ENCODE assay signal across 15 cellular contexts in genomic region chr11:76510060-76511047, GRCh38.
DNase-seq lines count a peak whose midpoint lies in the region; ATAC-seq and TF ChIP-seq lines count a peak whose summit lies in the region.
"Had no signal": no experiment of that assay in that cellular context is flagged by ENCODE, and none has a peak within 500 bp of the region (broad histone marks: within the 10 kb centered on the region; RNA-seq: fewer than 3 reads in every experiment).

No MANE protein-coding gene starts in this region.

- TF ChIP-seq CTCF in AG04449 (IDR thresholded peaks at IDR 0.05; ENCODE audit: insufficient read depth, low read length, missing control alignments) (no peak), vagina (IDR thresholded peaks at IDR 0.05) (no peak)

- peak; percentile 47 for DNase-seq in AG04449 (ENCODE audit: low read depth, low spot score)
- DNase-seq in HK-2 (ENCODE audit: unreplicated experiment), result peak; percentile 2
- peak; percentile 32 for DNase-seq in cerebellum (ENCODE audit: low spot score)
- peak; percentile 68 for DNase-seq in islet precursor cell
- no peak for DNase-seq in vagina (ENCODE audit: extremely low spot score in 2 of 2)
- no peak for DNase-seq in T-helper 9 cell
- DNase-seq in COLO829 (ENCODE audit: low spot score), result no peak
- DNase-seq: caudate nucleus, DMS 273 treated with DMSO at 0.1 percent for 48 hours, hypothalamus, NCI-H2029, ovary had no signal

- no peak overlapping the region for H3K27ac ChIP-seq in vagina
- H3K27ac ChIP-seq: epithelial cell of prostate, ovary, thoracic aorta had no signal

- CTCF ChIA-PET in AG04449 (lab: Yijun Ruan, JAX), result interaction anchor here (0.9 to 4.8 kb wide), 4 partner anchors 56 to 302 kb away, joined by 4 to 57 read pairs (median 5); no protein-coding TSS in a partner anchor

- no peaks in the 10 kb centered on the region for H3K9me3 ChIP-seq in vagina
- H3K9me3 ChIP-seq: ovary, thoracic aorta had no signal

- no peaks in the 10 kb centered on the region for H3K27me3 ChIP-seq in vagina
- H3K27me3 ChIP-seq: ovary had no signal

- no peak overlapping the region for H3K4me3 ChIP-seq in AG04449 (ENCODE audit: low read depth, low read length)
- no peak overlapping the region for H3K4me3 ChIP-seq in vagina
- H3K4me3 ChIP-seq: ovary, thoracic aorta had no signal

- POLR2A ChIA-PET in AG04449 (lab: Yijun Ruan, JAX), result no interaction called here

- TF ChIP-seq POLR2A in vagina (IDR thresholded peaks at IDR 0.05), result no peak

- ATAC-seq in HG02642 (IDR thresholded peaks at IDR 0.05; ENCODE audit: poor library complexity, unreplicated experiment), result no peak

- no peaks in the 10 kb centered on the region for H3K4me1 ChIP-seq in vagina

- no peaks in the 10 kb centered on the region for H3K36me3 ChIP-seq in vagina
- H3K36me3 ChIP-seq: ovary, thoracic aorta had no signal

- intact Hi-C loops in vagina (cut with DNase I), result no loop called here

Comparison
In these comparisons a context has a peak if more than half of its experiments do, and no peak if none do; other contexts are left out.
1. DNase-seq: peak in AG04449 (single experiment), HK-2 (single experiment), cerebellum (single experiment) and islet precursor cell (single experiment); none in vagina (0 of 2), T-helper 9 cell (single experiment) and COLO829 (single experiment).